In the genomic region with DNA sequence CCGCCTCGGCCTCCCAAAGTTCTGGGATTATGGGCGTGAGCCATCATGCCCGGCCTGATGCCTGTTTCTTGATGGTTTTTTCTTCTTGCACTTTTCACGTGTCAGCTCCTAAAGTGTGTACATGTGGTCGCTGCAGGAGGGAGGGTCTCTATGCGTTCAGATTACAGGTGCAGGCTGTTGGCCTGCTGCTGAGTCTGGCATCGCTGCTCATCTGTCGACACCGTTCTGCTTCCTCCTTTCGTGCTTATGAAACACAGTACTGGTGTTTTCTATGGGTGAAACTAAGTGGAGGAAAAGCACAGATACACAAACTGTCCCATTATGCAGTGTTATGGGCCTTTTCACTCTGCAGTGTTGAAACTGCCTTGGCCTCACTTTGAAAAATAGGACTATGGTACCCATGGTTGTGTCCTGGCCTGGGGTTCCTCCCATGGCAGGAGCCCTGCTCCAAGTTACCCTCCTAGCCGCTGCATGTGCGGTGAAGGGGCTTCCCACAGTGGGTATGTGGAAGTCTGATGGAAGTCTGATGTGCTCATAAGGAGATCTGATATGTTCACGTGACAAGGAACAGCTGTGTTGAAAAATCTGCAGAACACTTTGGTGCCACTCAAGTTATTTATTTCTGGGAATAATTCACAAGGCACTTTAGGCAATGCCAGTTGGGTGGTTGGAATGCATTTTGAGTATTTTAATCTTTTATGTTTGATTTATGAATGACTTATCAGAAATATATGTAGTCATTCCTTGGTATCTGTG, we compare ENCODE assay signal across 8 cellular contexts. TPM values are rescaled to one million over a fixed set of nuclear protein-coding genes. Genes with fewer than 3 reads are reported as not detected.
DNase-seq lines count a peak whose midpoint lies in the region; ATAC-seq and TF ChIP-seq lines count a peak whose summit lies in the region.

No MANE protein-coding gene starts in this region.

- intact Hi-C loops in mammary epithelial cell (cut with micrococcal nuclease): no loop called here

- no peaks in the 10 kb centered on the region for H3K27me3 ChIP-seq in suprapubic skin
- H3K27me3 ChIP-seq in mammary epithelial cell (ENCODE audit: insufficient read depth, low read length): no peaks in the 10 kb centered on the region

- no TSS peak for BruUV-seq in mammary epithelial cell (replicated peaks; lab: Mats Ljungman, UMichigan)

- ATAC-seq in activated T-cell treated with anti-CD3 and anti-CD28 coated beads, Interleukin-2, amount 50 U/mL, for 72 hours (replicated peaks in 1 of 2): no peak

- H3K36me3 ChIP-seq in suprapubic skin: peaks cover 23% of the 10 kb centered on the region
- H3K36me3 ChIP-seq in mammary epithelial cell (ENCODE audit: insufficient read depth, low read length): peaks cover 20% of the 10 kb centered on the region

- DNase-seq in activated T-cell treated with anti-CD3 and anti-CD28 coated beads, Interleukin-2, amount 50 U/mL, for 72 hours: no peak
- DNase-seq in activated T-cell treated with anti-CD3 and anti-CD28 coated beads, Interleukin-2, amount 50 U/mL, for 1 hour: no peak
- DNase-seq in LHCN-M2 (ENCODE audit: low read depth) (peak; percentile 86), chondrocyte (ENCODE audit: low spot score) (no peak), suprapubic skin (ENCODE audit: low spot score in 2 of 2) (no peak), NCI-H2081 treated with DMSO at 0.1 percent for 48 hours (lab: John Stamatoyannopoulos, UW) (no peak), mammary epithelial cell (no peak)
- DNase-seq in stimulated activated CD4-positive, alpha-beta T cell treated with anti-CD3 and anti-CD28 coated beads, Interleukin-2, amount 100 ng/mL, for 24 hours: no peak

- no peaks in the 10 kb centered on the region for H3K27me3 Mint-ChIP-seq in activated T-cell treated with anti-CD3 and anti-CD28 coated beads, Interleukin-2, amount 50 U/mL, for 72 hours (ENCODE audit: low read depth)
- no peaks in the 10 kb centered on the region for H3K27me3 Mint-ChIP-seq in chondrocyte (ENCODE audit: low read depth)

- in situ Hi-C loops in mammary epithelial cell (cut with MboI; ENCODE audit: low sequenced_read_pairs in 2 of 2): no loop called here

- no peak overlapping the region for H3K4me3 ChIP-seq in suprapubic skin
- no peak overlapping the region for H3K4me3 ChIP-seq in mammary epithelial cell (replicated peaks in 1 of 3; ENCODE audit: insufficient read depth in 1 of 3, low read depth in 2 of 3, low read length in 3 of 3)

- H3K9ac ChIP-seq in mammary epithelial cell (ENCODE audit: insufficient read depth, low read length): no peak overlapping the region

- no peaks in the 10 kb centered on the region for H3K9me3 ChIP-seq in suprapubic skin
- no peaks in the 10 kb centered on the region for H3K9me3 ChIP-seq in mammary epithelial cell (replicated peaks; ENCODE audit: insufficient read depth, low read length)

- peaks cover 46% of the 10 kb centered on the region for H3K79me2 ChIP-seq in mammary epithelial cell (ENCODE audit: insufficient read depth, low read length)

- CTCF ChIA-PET in mammary epithelial cell (lab: Charles Lee; ENCODE audit: low non-redundant PET): no interaction called here

- no peaks in the 10 kb centered on the region for H4K20me1 ChIP-seq in mammary epithelial cell (ENCODE audit: insufficient read depth, low read length)

- no peak for TF ChIP-seq EP300 in suprapubic skin (IDR thresholded peaks at IDR 0.05)

- TF ChIP-seq POLR2A in suprapubic skin (IDR thresholded peaks at IDR 0.05): no peak

- H3K36me3 Mint-ChIP-seq in activated T-cell treated with anti-CD3 and anti-CD28 coated beads, Interleukin-2, amount 50 U/mL, for 72 hours (ENCODE audit: insufficient read depth in 2 of 2): peaks cover 7 to 15% of the 10 kb centered on the region in 2 donors
- H3K36me3 Mint-ChIP-seq in chondrocyte (ENCODE audit: low read depth): peaks cover 3% of the 10 kb centered on the region

- peak overlapping the region in 1 of 2 donors; percentile 75 for H3K4me3 Mint-ChIP-seq in activated T-cell treated with anti-CD3 and anti-CD28 coated beads, Interleukin-2, amount 50 U/mL, for 72 hours
- H3K4me3 Mint-ChIP-seq in chondrocyte (ENCODE audit: unreplicated experiment): no peak overlapping the region

- H3K4me1 ChIP-seq in suprapubic skin: peaks cover 46% of the 10 kb centered on the region
- peaks cover 20% of the 10 kb centered on the region for H3K4me1 ChIP-seq in mammary epithelial cell (ENCODE audit: insufficient read depth, low read length)

- H3K27ac ChIP-seq in suprapubic skin (peak overlapping the region; percentile 2), mammary epithelial cell (ENCODE audit: insufficient read depth, low read depth, low read length) (no peak overlapping the region)

- TF ChIP-seq CTCF in chondrocyte (IDR thresholded peaks at IDR 0.05): no peak
- TF ChIP-seq CTCF in suprapubic skin (IDR thresholded peaks at IDR 0.05): no peak
- no peak for TF ChIP-seq CTCF in mammary epithelial cell (conservative IDR thresholded peaks at IDR 0.05 in 1 of 2, IDR thresholded peaks at IDR 0.05 in 1 of 2; ENCODE audit: extremely low read depth in 1 of 2, insufficient read depth in 1 of 2, low read depth in 1 of 2, low read length in 2 of 2)

- dilution Hi-C loops in mammary epithelial cell (cut with HindIII; ENCODE audit: low sequenced_read_pairs): no loop called here

- H3K27ac Mint-ChIP-seq in activated T-cell treated with anti-CD3 and anti-CD28 coated beads, Interleukin-2, amount 50 U/mL, for 72 hours: peak overlapping the region; percentile 70
- H3K27ac Mint-ChIP-seq in chondrocyte (ENCODE audit: unreplicated experiment): peak overlapping the region; percentile 46

- WGBS in suprapubic skin: 70% methylated on average over 14 of the region's 14 CpGs
- WGBS in mammary epithelial cell (ENCODE audit: low coverage, missing lambda C conversion rate): 93% methylated on average over 14 of the region's 14 CpGs

- peaks cover 73% of the 10 kb centered on the region for H3K4me1 Mint-ChIP-seq in activated T-cell treated with anti-CD3 and anti-CD28 coated beads, Interleukin-2, amount 50 U/mL, for 72 hours (ENCODE audit: low read depth)
- H3K4me1 Mint-ChIP-seq in chondrocyte (ENCODE audit: low read depth): peaks cover 55% of the 10 kb centered on the region

- no peak overlapping the region for H3K4me2 ChIP-seq in mammary epithelial cell (ENCODE audit: insufficient read depth, low read depth, low read length)

- H2AFZ ChIP-seq in mammary epithelial cell (ENCODE audit: low read depth, low read length): no peak overlapping the region

- H3K9me3 Mint-ChIP-seq in activated T-cell treated with anti-CD3 and anti-CD28 coated beads, Interleukin-2, amount 50 U/mL, for 72 hours: no peaks in the 10 kb centered on the region
- no peaks in the 10 kb centered on the region for H3K9me3 Mint-ChIP-seq in chondrocyte (ENCODE audit: low read depth)

RNA-seq across cellular contexts. Expression of a gene that starts 23.6 kb away (rescaled TPM):
- total RNA-seq in activated T-cell treated with anti-CD3 and anti-CD28 coated beads, Interleukin-2, amount 50 U/mL, for 72 hours: 10 to 100 TPM; 79.6 to 82.7 TPM
- total RNA-seq in LHCN-M2 (2014; rRNA removed): 99.8 and 104 TPM in 2 replicates
- polyA plus RNA-seq in LHCN-M2 (2012): 93.3 TPM
- total RNA-seq in chondrocyte: 80.0 to 128 TPM (median 83.7 TPM) in 3 replicates
- 100 to 1,000 TPM in 3 of 4 donors, 10 to 100 TPM in 1; 98.6 to 146 (median 127) TPM for total RNA-seq in suprapubic skin
- 10 to 100 TPM; 82.4 to 96.9 TPM for total RNA-seq in mammary epithelial cell
- 81.2 TPM for polyA plus RNA-seq in mammary epithelial cell
- 222 TPM for polyA minus RNA-seq in mammary epithelial cell

RNA-seq across cellular contexts. Expression of a gene that starts 48.0 kb away (rescaled TPM):
- 10 to 100 TPM; 73.6 to 79.8 TPM for total RNA-seq in activated T-cell treated with anti-CD3 and anti-CD28 coated beads, Interleukin-2, amount 50 U/mL, for 72 hours
- total RNA-seq in LHCN-M2 (2014; rRNA removed): 241 and 253 TPM in 2 replicates
- polyA plus RNA-seq in LHCN-M2 (2012): 69.9 TPM
- total RNA-seq in chondrocyte: 55.1 to 65.9 TPM (median 55.6 TPM) in 3 replicates
- 100 to 1,000 TPM in 1 of 4 donors, 10 to 100 TPM in 3; 76.8 to 101 (median 93.2) TPM for total RNA-seq in suprapubic skin
- 10 to 100 TPM; 48.2 to 87.9 TPM for total RNA-seq in mammary epithelial cell
- polyA plus RNA-seq in mammary epithelial cell: 61.8 TPM
- polyA minus RNA-seq in mammary epithelial cell: 37.2 TPM

RNA-seq across cellular contexts. Expression of a gene that starts 56.3 kb away (rescaled TPM):
- 10 to 100 TPM; 59.9 to 72.3 TPM for total RNA-seq in activated T-cell treated with anti-CD3 and anti-CD28 coated beads, Interleukin-2, amount 50 U/mL, for 72 hours
- 122 and 131 TPM in 2 replicates for total RNA-seq in LHCN-M2 (2014; rRNA removed)
- polyA plus RNA-seq in LHCN-M2 (2012): 87.1 TPM
- 48.7 to 52.7 TPM (median 49.9 TPM) in 3 replicates for total RNA-seq in chondrocyte
- total RNA-seq in suprapubic skin: 100 to 1,000 TPM in 1 of 4 donors, 10 to 100 TPM in 3; 58.3 to 109 (median 69.5) TPM
- total RNA-seq in mammary epithelial cell: 10 to 100 TPM; 51.3 to 85.8 TPM
- polyA plus RNA-seq in mammary epithelial cell: 78.1 TPM
- polyA minus RNA-seq in mammary epithelial cell: 87.3 TPM
